5 cellular contexts compared by ENCODE assay signal in the genomic region with DNA sequence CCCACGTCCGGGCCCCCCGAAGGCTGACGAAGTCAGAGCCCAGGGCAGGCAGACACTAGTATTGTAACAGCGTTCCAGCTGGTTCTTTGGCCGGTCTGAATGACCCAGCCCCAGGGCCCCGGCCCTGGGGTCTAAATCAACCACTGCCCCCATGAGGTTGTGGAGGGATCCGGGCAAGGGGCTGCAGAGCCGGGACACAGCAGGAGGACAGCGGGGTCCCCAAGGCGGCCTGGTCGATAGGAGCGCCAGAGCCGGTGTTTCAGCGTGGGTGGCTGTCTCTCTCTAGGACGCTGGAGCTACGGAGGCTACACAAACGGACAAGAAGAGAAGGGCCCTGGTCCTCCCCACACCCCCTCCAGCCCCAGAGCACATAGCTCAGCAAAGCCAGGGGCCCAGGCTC.
"Had no signal": no experiment of that assay in that cellular context is flagged by ENCODE, and none has a peak within 500 bp of the region (broad histone marks: within the 10 kb centered on the region; RNA-seq: fewer than 3 reads in every experiment).

No MANE protein-coding gene starts in this region.

- H3K27ac Mint-ChIP-seq: HFFc6 had no signal

- H3K36me3 ChIP-seq: HAP-1 had no signal

- H3K4me3 Mint-ChIP-seq: HFFc6 had no signal

- H3K4me3 ChIP-seq: HAP-1, K562 had no signal

- H3K4me1 ChIP-seq: HAP-1 had no signal

- DNase-seq: HFFc6, IMR-90 had no signal

- ATAC-seq: HCT116, K562 had no signal

- H3K9me3 ChIP-seq: HAP-1 had no signal
